ENCODE assay signal across 20 cellular contexts in genomic region chr6:43741829-43742228, GRCh38. TPM values are rescaled to one million over a fixed set of nuclear protein-coding genes. Genes with fewer than 3 reads are reported as not detected.
DNase-seq lines count a peak whose midpoint lies in the region; ATAC-seq, FAIRE-seq and TF ChIP-seq lines count a peak whose summit lies in the region.
"Had no signal": no experiment of that assay in that cellular context is flagged by ENCODE, and none has a peak within 500 bp of the region (broad histone marks: within the 10 kb centered on the region; RNA-seq: fewer than 3 reads in every experiment).

No MANE protein-coding gene starts in this region.

- no peaks in the 10 kb centered on the region for H3K36me3 Mint-ChIP-seq in CD4-positive, alpha-beta memory T cell
- H3K36me3 Mint-ChIP-seq: CD8-positive, alpha-beta T cell had no signal

- no peaks in the 10 kb centered on the region for H3K36me3 ChIP-seq in PC-9 (ENCODE audit: low read depth)
- H3K36me3 ChIP-seq in endothelial cell of umbilical vein (ENCODE audit: control insufficient read depth in 2 of 2, extremely low read depth in 1 of 2, insufficient read depth in 2 of 2, low read length in 2 of 2): no peaks in the 10 kb centered on the region
- no peaks in the 10 kb centered on the region for H3K36me3 ChIP-seq in prostate gland
- H3K36me3 ChIP-seq in CD4-positive, alpha-beta memory T cell (ENCODE audit: insufficient read depth, low read length): no peaks in the 10 kb centered on the region
- H3K36me3 ChIP-seq: SJSA1 had no signal

- H2AFZ ChIP-seq in PC-9 (no peak overlapping the region), endothelial cell of umbilical vein (ENCODE audit: low read depth, low read length) (no peak overlapping the region)

- H3K27ac ChIP-seq in PC-9 (no peak overlapping the region), endothelial cell of umbilical vein (ENCODE audit: insufficient read depth, low read depth, low read length) (no peak overlapping the region), prostate gland (peak overlapping the region; percentile 78 to 93)
- H3K27ac ChIP-seq in CD4-positive, alpha-beta memory T cell (ENCODE audit: low read depth, low read length): no peak overlapping the region
- H3K27ac ChIP-seq: HL-60, SJSA1 had no signal

- CTCF ChIA-PET in PC-9 (lab: Charles Lee): no interaction called here
- CTCF ChIA-PET in endothelial cell of umbilical vein (lab: Charles Lee): no interaction called here
- CTCF ChIA-PET in CD4-positive, alpha-beta memory T cell (lab: Charles Lee; ENCODE audit: partially characterized antibody): no interaction called here

- no peaks in the 10 kb centered on the region for H3K9me1 ChIP-seq in endothelial cell of umbilical vein (replicated peaks; ENCODE audit: control insufficient read depth, extremely low read depth, insufficient read depth, low read length)

- H3K27me3 Mint-ChIP-seq in CD4-positive, alpha-beta memory T cell: peaks cover 6 to 9% of the 10 kb centered on the region in 2 donors

- H3K79me2 ChIP-seq in PC-9 (ENCODE audit: low read depth) (no peaks in the 10 kb centered on the region), endothelial cell of umbilical vein (ENCODE audit: control insufficient read depth, insufficient read depth, low read length) (no peaks in the 10 kb centered on the region)

- H3K9me2 ChIP-seq in PC-9 (ENCODE audit: insufficient read depth): no peaks in the 10 kb centered on the region

- H3K4me1 ChIP-seq in PC-9 (replicated peaks; ENCODE audit: insufficient read depth) (peaks cover 34% of the 10 kb centered on the region), endothelial cell of umbilical vein (ENCODE audit: control insufficient read depth, extremely low read depth, insufficient read depth, low read length) (no peaks in the 10 kb centered on the region), prostate gland (replicated peaks) (peaks cover 12% of the 10 kb centered on the region)
- H3K4me1 ChIP-seq in CD4-positive, alpha-beta memory T cell (ENCODE audit: insufficient read depth, low read length): no peaks in the 10 kb centered on the region
- H3K4me1 ChIP-seq: SJSA1 had no signal

- no peaks in the 10 kb centered on the region for H3K9me3 ChIP-seq in PC-9 (ENCODE audit: insufficient read depth, low read depth)
- no peaks in the 10 kb centered on the region for H3K9me3 ChIP-seq in endothelial cell of umbilical vein (replicated peaks; ENCODE audit: control insufficient read depth, insufficient read depth, low read length)
- H3K9me3 ChIP-seq in prostate gland: no peaks in the 10 kb centered on the region
- no peaks in the 10 kb centered on the region for H3K9me3 ChIP-seq in CD4-positive, alpha-beta memory T cell (ENCODE audit: control insufficient read depth in 1 of 2, low read length in 2 of 2)
- H3K9me3 ChIP-seq: SJSA1 had no signal

- WGBS in prostate gland: 51% methylated on average over 2 of the region's 2 CpGs

- ATAC-seq in GM21447 (IDR thresholded peaks at IDR 0.05; ENCODE audit: unreplicated experiment): no peak
- ATAC-seq: CD8-positive, alpha-beta T cell had no signal

- POLR2A ChIA-PET in PC-9 (lab: Charles Lee; ENCODE audit: unreplicated experiment) (interaction anchor here (0.5 kb wide), 1 partner anchor 58 kb away, joined by 4 read pairs; no protein-coding TSS in a partner anchor), endothelial cell of umbilical vein (lab: Charles Lee) (no interaction called here)
- POLR2A ChIA-PET in CD4-positive, alpha-beta memory T cell (lab: Charles Lee; ENCODE audit: partially characterized antibody): no interaction called here

- no peak overlapping the region for H3K4me3 Mint-ChIP-seq in CD4-positive, alpha-beta memory T cell
- H3K4me3 Mint-ChIP-seq: CD8-positive, alpha-beta T cell; H9 had no signal

- H3K9ac ChIP-seq in endothelial cell of umbilical vein (replicated peaks; ENCODE audit: extremely low read depth, insufficient read depth, low read length): no peak overlapping the region

- H3K27me3 ChIP-seq in PC-9 (ENCODE audit: insufficient read depth, low read depth) (no peaks in the 10 kb centered on the region), endothelial cell of umbilical vein (ENCODE audit: control insufficient read depth in 2 of 2, insufficient read depth in 2 of 2, low read length in 2 of 2) (no peaks in the 10 kb centered on the region), prostate gland (replicated peaks; ENCODE audit: insufficient read depth) (no peaks in the 10 kb centered on the region)
- no peaks in the 10 kb centered on the region for H3K27me3 ChIP-seq in CD4-positive, alpha-beta memory T cell (ENCODE audit: insufficient read depth, low read length)
- H3K27me3 ChIP-seq: SJSA1 had no signal

- intact Hi-C loops in PC-9 (cut with micrococcal nuclease; ENCODE audit: unreplicated experiment) (no loop called here), endothelial cell of umbilical vein (cut with micrococcal nuclease) (no loop called here), prostate gland (cut with DNase I) (no loop called here)
- intact Hi-C loops in CD4-positive, alpha-beta memory T cell (cut with micrococcal nuclease): no loop called here

- BruUV-seq in PC-9 (replicated peaks; lab: Mats Ljungman, UMichigan) (no TSS peak), endothelial cell of umbilical vein (replicated peaks; lab: Mats Ljungman, UMichigan) (no TSS peak)

- dilution Hi-C loops in endothelial cell of umbilical vein (cut with MboI; ENCODE audit: extremely low pct_ligation_motif_present, low sequenced_read_pairs): no loop called here

- H3F3A ChIP-seq in PC-9 (ENCODE audit: insufficient read depth, low read depth): peaks cover 6% of the 10 kb centered on the region; the same call in 1 of the 2 replicates

- H3K9me3 Mint-ChIP-seq in CD4-positive, alpha-beta memory T cell: peaks cover 0 to 2% (median 0%) of the 10 kb centered on the region in 8 donors
- H3K9me3 Mint-ChIP-seq: CD8-positive, alpha-beta T cell; H9 had no signal

- TF ChIP-seq POLR2A in endothelial cell of umbilical vein (IDR thresholded peaks at IDR 0.05; ENCODE audit: low read depth, low read length) (no peak), prostate gland (IDR thresholded peaks at IDR 0.05) (no peak)

- H3K27ac Mint-ChIP-seq in CD4-positive, alpha-beta memory T cell: no peak overlapping the region
- H3K27ac Mint-ChIP-seq: CD8-positive, alpha-beta T cell had no signal

- DNase-seq in NCI-H146 treated with DMSO at 0.1 percent for 48 hours (lab: John Stamatoyannopoulos, UW; ENCODE audit: unreplicated experiment): peak; percentile 52
- no peak for DNase-seq in NCI-H146 (lab: John Stamatoyannopoulos, UW)
- no peak for DNase-seq in PC-9
- DNase-seq in endothelial cell of umbilical vein (ENCODE audit: low read depth, low spot score): peak; percentile 10
- DNase-seq in prostate gland (ENCODE audit: low spot score): no peak
- no peak for DNase-seq in urothelium cell line (ENCODE audit: low spot score)
- DNase-seq in CD4-positive, alpha-beta memory T cell: no peak
- DNase-seq: 8988T; Calu3; CD8-positive, alpha-beta T cell; NCI-H1048; NCI-H1436; NCI-H2029 treated with DMSO at 0.1 percent for 48 hours; NCI-H2171 had no signal

- H3K4me2 ChIP-seq in PC-9 (peak overlapping the region; percentile 27; the same call in 1 of the 2 replicates), endothelial cell of umbilical vein (ENCODE audit: insufficient read depth, low read length) (no peak overlapping the region)

- peak; percentile 42 for FAIRE-seq in endothelial cell of umbilical vein (lab: Jason Lieb, UNC)
- FAIRE-seq in urothelium cell line (lab: Jason Lieb, UNC): no peak
- FAIRE-seq: GM12891, GM18507 had no signal

- peaks cover 0 to 3% (median 0%) of the 10 kb centered on the region in 4 donors for H3K4me1 Mint-ChIP-seq in CD4-positive, alpha-beta memory T cell

- TF ChIP-seq CTCF in PC-9 (conservative IDR thresholded peaks at IDR 0.05): no peak
- TF ChIP-seq CTCF in endothelial cell of umbilical vein (IDR thresholded peaks at IDR 0.05; ENCODE audit: extremely low read depth in 1 of 2, insufficient read depth in 1 of 2, low read depth in 1 of 2, low read length in 2 of 2): no peak
- TF ChIP-seq CTCF in prostate gland (IDR thresholded peaks at IDR 0.05): no peak

- no peak overlapping the region for H3K4me3 ChIP-seq in PC-9
- no peak overlapping the region for H3K4me3 ChIP-seq in endothelial cell of umbilical vein (replicated peaks in 1 of 3; ENCODE audit: insufficient read depth in 1 of 3, low read depth in 1 of 3, low read length in 3 of 3)
- no peak overlapping the region for H3K4me3 ChIP-seq in prostate gland
- H3K4me3 ChIP-seq in CD4-positive, alpha-beta memory T cell (ENCODE audit: low read length in 2 of 2): no peak overlapping the region
- H3K4me3 ChIP-seq: SJSA1 had no signal

- H4K20me1 ChIP-seq in PC-9 (ENCODE audit: insufficient read depth): no peaks in the 10 kb centered on the region
- no peaks in the 10 kb centered on the region for H4K20me1 ChIP-seq in endothelial cell of umbilical vein (replicated peaks; ENCODE audit: control insufficient read depth, extremely low read depth, insufficient read depth, low read length)

TF ChIP-seq in endothelial cell of umbilical vein, 7 proteins besides CTCF, POLR2A, EP300 and RAD21 (continues in another document):
- no peak for TF ChIP-seq JUN (IDR thresholded peaks at IDR 0.05; ENCODE audit: borderline replicate concordance, insufficient read depth, insufficient read length, low read depth)

RNA-seq across cellular contexts. Expression of gene VEGFA, which starts 28.2 kb away (rescaled TPM):
- total RNA-seq in PC-9 (2021): 112 and 117 TPM in 2 replicates
- 16.6 and 18.1 TPM in 2 replicates for total RNA-seq in endothelial cell of umbilical vein
- polyA plus RNA-seq in endothelial cell of umbilical vein: 19.9 and 26.2 TPM in 2 replicates
- polyA plus RNA-seq in endothelial cell of umbilical vein (2011; cell fraction: cytosol; rRNA removed): 25.8 and 26.3 TPM in 2 replicates
- 85.5 and 96.9 TPM in 2 replicates for polyA plus RNA-seq in endothelial cell of umbilical vein (2011; cell fraction: nucleus; rRNA removed)
- polyA plus RNA-seq in endothelial cell of umbilical vein (2012): 15.5 and 19.0 TPM in 2 replicates
- polyA minus RNA-seq in endothelial cell of umbilical vein: 44.6 and 71.9 TPM in 2 replicates
- 44.8 TPM for polyA minus RNA-seq in endothelial cell of umbilical vein (2011; cell fraction: cytosol; rRNA and poly(A)+ RNA removed)
- 16.2 and 21.6 TPM in 2 replicates for polyA minus RNA-seq in endothelial cell of umbilical vein (2011; cell fraction: nucleus; rRNA and poly(A)+ RNA removed)
- total RNA-seq in prostate gland: 100 to 1,000 TPM; 127 to 335 TPM
- total RNA-seq in CD4-positive, alpha-beta memory T cell: 1 to 10 TPM in 1 of 2 experiments, under 1 TPM in 1; 0.29 to 1.1 TPM
- polyA plus RNA-seq in CD4-positive, alpha-beta memory T cell: not detected

RNA-seq across cellular contexts. Expression of gene MRPS18A, which starts 54.2 kb away (rescaled TPM):
- 49.1 and 54.8 TPM in 2 replicates for total RNA-seq in PC-9 (2021)
- total RNA-seq in endothelial cell of umbilical vein: 39.1 and 39.8 TPM in 2 replicates
- polyA plus RNA-seq in endothelial cell of umbilical vein: 83.8 and 92.3 TPM in 2 replicates
- 76.7 and 77.1 TPM in 2 replicates for polyA plus RNA-seq in endothelial cell of umbilical vein (2011; cell fraction: cytosol; rRNA removed)
- polyA plus RNA-seq in endothelial cell of umbilical vein (2011; cell fraction: nucleus; rRNA removed): 28.4 and 35.0 TPM in 2 replicates
- 46.2 and 47.7 TPM in 2 replicates for polyA plus RNA-seq in endothelial cell of umbilical vein (2012)
- 50.6 and 54.2 TPM in 2 replicates for polyA minus RNA-seq in endothelial cell of umbilical vein
- 40.1 TPM for polyA minus RNA-seq in endothelial cell of umbilical vein (2011; cell fraction: cytosol; rRNA and poly(A)+ RNA removed)
- 28.4 and 36.4 TPM in 2 replicates for polyA minus RNA-seq in endothelial cell of umbilical vein (2011; cell fraction: nucleus; rRNA and poly(A)+ RNA removed)
- 10 to 100 TPM; 56.6 to 56.9 TPM for total RNA-seq in prostate gland
- 10 to 100 TPM; 31.3 to 32.4 TPM for total RNA-seq in CD4-positive, alpha-beta memory T cell
- 10 to 100 TPM; 62.6 to 86.1 TPM for polyA plus RNA-seq in CD4-positive, alpha-beta memory T cell

Comparison
In these comparisons a context has a peak if more than half of its experiments do, and no peak if none do; other contexts are left out.
1. DNase-seq: peak in NCI-H146 treated with DMSO at 0.1 percent for 48 hours (single experiment) and endothelial cell of umbilical vein (single experiment); none in NCI-H146 (single experiment), PC-9 (0 of 2), prostate gland (single experiment), urothelium cell line (single experiment) and CD4-positive, alpha-beta memory T cell (0 of 5).
2. H3K27ac ChIP-seq: peak in prostate gland (2 of 2); none in PC-9 (single experiment), endothelial cell of umbilical vein (single experiment) and CD4-positive, alpha-beta memory T cell (single experiment).